ENCODE assay signal across 23 cellular contexts in the genomic region with DNA sequence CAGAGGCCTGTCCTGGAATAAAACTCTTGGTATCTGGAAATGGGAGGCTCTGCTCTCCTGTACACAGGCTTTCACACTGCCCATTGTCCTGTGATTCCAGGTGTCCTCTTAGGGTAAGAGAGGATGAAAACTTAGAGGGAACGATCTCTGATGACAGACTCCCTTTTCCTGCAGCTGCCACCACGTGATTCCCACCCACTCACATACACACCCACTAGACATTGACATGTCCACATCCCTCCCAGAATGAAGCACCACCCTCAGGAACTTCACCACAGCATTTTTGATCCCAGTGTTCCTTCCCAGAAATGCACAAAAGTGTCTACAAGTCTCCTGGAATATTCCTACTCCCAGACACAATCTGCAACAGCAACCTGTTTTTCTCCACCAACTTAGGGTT. TPM values are rescaled to one million over a fixed set of nuclear protein-coding genes. Genes with fewer than 3 reads are reported as not detected.
DNase-seq lines count a peak whose midpoint lies in the region; ATAC-seq, FAIRE-seq and TF ChIP-seq lines count a peak whose summit lies in the region.
"Had no signal": no experiment of that assay in that cellular context is flagged by ENCODE, and none has a peak within 500 bp of the region (broad histone marks: within the 10 kb centered on the region; RNA-seq: fewer than 3 reads in every experiment).

No MANE protein-coding gene starts in this region.

- H3K9me3 Mint-ChIP-seq in CD4-positive, alpha-beta T cell, result peaks cover 12% of the 10 kb centered on the region
- peaks cover 11% of the 10 kb centered on the region for H3K9me3 Mint-ChIP-seq in CD8-positive, alpha-beta T cell
- H3K9me3 Mint-ChIP-seq in naive thymus-derived CD4-positive, alpha-beta T cell, result peaks cover 6 to 78% (median 38%) of the 10 kb centered on the region in 11 donors
- H3K9me3 Mint-ChIP-seq in stimulated activated naive CD8-positive, alpha-beta T cell treated with anti-CD3 and anti-CD28 coated beads, Interleukin-15, amount 100 ng/mL, for 72 hours, result peaks cover 19 to 36% of the 10 kb centered on the region in 2 donors

- no peak overlapping the region for H3K4me3 Mint-ChIP-seq in CD4-positive, alpha-beta T cell
- no peak overlapping the region for H3K4me3 Mint-ChIP-seq in CD8-positive, alpha-beta T cell
- H3K4me3 Mint-ChIP-seq in naive thymus-derived CD4-positive, alpha-beta T cell, result peak overlapping the region in 1 of 10 donors; percentile 7
- no peak overlapping the region for H3K4me3 Mint-ChIP-seq in stimulated activated naive CD8-positive, alpha-beta T cell treated with anti-CD3 and anti-CD28 coated beads, Interleukin-15, amount 100 ng/mL, for 72 hours

- FAIRE-seq in K562 (lab: Jason Lieb, UNC) (no peak), H54 (lab: Jason Lieb, UNC) (no peak)
- FAIRE-seq: GM12878, HepG2 had no signal

- no peak for TF ChIP-seq CTCF in CD4-positive, alpha-beta T cell (IDR thresholded peaks at IDR 0.05)
- TF ChIP-seq CTCF in CD8-positive, alpha-beta T cell (IDR thresholded peaks at IDR 0.05), result no peak
- TF ChIP-seq CTCF in K562 (IDR thresholded peaks at IDR 0.05 in 2 of 3, conservative IDR thresholded peaks at IDR 0.05 in 1 of 3; ENCODE audit: insufficient read depth in 2 of 3, low read depth in 1 of 3, low read length in 3 of 3) (no peak), stomach (IDR thresholded peaks at IDR 0.05) (no peak)

- no peak for TF ChIP-seq POLR2A in K562 (conservative IDR thresholded peaks at IDR 0.05)
- no peak for TF ChIP-seq POLR2A in H54 (IDR thresholded peaks at IDR 0.05; ENCODE audit: low read depth, low read length)
- no peak for TF ChIP-seq POLR2A in stomach (IDR thresholded peaks at IDR 0.05)

- TF ChIP-seq EP300 in K562 (IDR thresholded peaks at IDR 0.05; ENCODE audit: low read length), result no peak
- no peak for TF ChIP-seq EP300 in stomach (IDR thresholded peaks at IDR 0.05)

- in situ Hi-C loops in K562 (cut with MboI), result no loop called here

- H3K4me2 ChIP-seq in K562 (ENCODE audit: insufficient read depth, low read length), result no peak overlapping the region

- no peak overlapping the region for H3K4me3 ChIP-seq in CD8-positive, alpha-beta T cell (ENCODE audit: low read depth, low read length)
- H3K4me3 ChIP-seq in K562 (no peak overlapping the region), stomach (no peak overlapping the region)
- no peak overlapping the region for H3K4me3 ChIP-seq in naive thymus-derived CD4-positive, alpha-beta T cell (ENCODE audit: low read length)
- H3K4me3 ChIP-seq: GM12878, GM23248, HAP-1 had no signal

- BruUV-seq in K562 (replicated peaks; lab: Mats Ljungman, UMichigan), result no TSS peak

- H3K27ac ChIP-seq in CD4-positive, alpha-beta T cell (ENCODE audit: low read depth, low read length), result no peak overlapping the region
- H3K27ac ChIP-seq in CD8-positive, alpha-beta T cell (ENCODE audit: low read depth, low read length), result no peak overlapping the region
- H3K27ac ChIP-seq in K562 (ENCODE audit: extremely low read depth, low read depth, low read length) (no peak overlapping the region), stomach (no peak overlapping the region)
- H3K27ac ChIP-seq in naive thymus-derived CD4-positive, alpha-beta T cell (ENCODE audit: low read depth, low read length), result no peak overlapping the region
- H3K27ac ChIP-seq: GM23248 had no signal

- H3K4me1 Mint-ChIP-seq in CD4-positive, alpha-beta T cell (ENCODE audit: low read depth), result peaks cover 42% of the 10 kb centered on the region
- peaks cover 45% of the 10 kb centered on the region for H3K4me1 Mint-ChIP-seq in CD8-positive, alpha-beta T cell (ENCODE audit: low read depth)
- peaks cover 0 to 48% (median 29%) of the 10 kb centered on the region in 7 donors for H3K4me1 Mint-ChIP-seq in naive thymus-derived CD4-positive, alpha-beta T cell
- H3K4me1 Mint-ChIP-seq in stimulated activated naive CD8-positive, alpha-beta T cell treated with anti-CD3 and anti-CD28 coated beads, Interleukin-15, amount 100 ng/mL, for 72 hours, result peaks cover 39% of the 10 kb centered on the region

- peaks cover 57% of the 10 kb centered on the region for H3K36me3 Mint-ChIP-seq in CD4-positive, alpha-beta T cell (ENCODE audit: low read depth)
- peaks cover 41% of the 10 kb centered on the region for H3K36me3 Mint-ChIP-seq in CD8-positive, alpha-beta T cell
- H3K36me3 Mint-ChIP-seq in naive thymus-derived CD4-positive, alpha-beta T cell, result peaks cover 21 to 59% (median 48%) of the 10 kb centered on the region in 5 donors

- no peaks in the 10 kb centered on the region for H3K9me1 ChIP-seq in K562 (ENCODE audit: control insufficient read depth, insufficient read depth, low read length)

- H3K4me1 ChIP-seq in CD8-positive, alpha-beta T cell (ENCODE audit: insufficient read depth, low read length), result no peaks in the 10 kb centered on the region
- H3K4me1 ChIP-seq in K562 (replicated peaks in 1 of 2; ENCODE audit: control insufficient read depth in 2 of 2, insufficient read depth in 2 of 2, low read length in 2 of 2) (peaks cover 0 to 3% of the 10 kb centered on the region in 2 experiments; a peak in 2 of 5 replicates), stomach (peaks cover 0 to 6% (median 3%) of the 10 kb centered on the region in 4 donors)
- H3K4me1 ChIP-seq in naive thymus-derived CD4-positive, alpha-beta T cell (ENCODE audit: control insufficient read depth in 2 of 2, insufficient read depth in 2 of 2, low read length in 2 of 2), result no peaks in the 10 kb centered on the region
- H3K4me1 ChIP-seq: BE2C, HAP-1 had no signal

- intact Hi-C loops in CD4-positive, alpha-beta T cell (cut with DNase I, micrococcal nuclease), result no loop called here
- intact Hi-C loops in CD8-positive, alpha-beta T cell (cut with DNase I, micrococcal nuclease), result no loop called here
- intact Hi-C loops in K562 (cut with micrococcal nuclease) (no loop called here), stomach (cut with DNase I; ENCODE audit: low total_unique reads) (no loop called here)
- intact Hi-C loops in naive thymus-derived CD4-positive, alpha-beta T cell (cut with micrococcal nuclease), result no loop called here

- ATAC-seq in CD4-positive, alpha-beta T cell (ENCODE audit: poor library complexity), result no peak
- no peak for ATAC-seq in CD8-positive, alpha-beta T cell
- ATAC-seq in K562 (peak; percentile 55; the same call in 2 of the 3 replicates), HG02885 (IDR thresholded peaks at IDR 0.05; ENCODE audit: poor library complexity, unreplicated experiment) (no peak)
- ATAC-seq in naive thymus-derived CD4-positive, alpha-beta T cell, result no peak
- no peak for ATAC-seq in stimulated activated naive CD8-positive, alpha-beta T cell treated with anti-CD3 and anti-CD28 coated beads, Interleukin-15, amount 100 ng/mL, for 72 hours
- ATAC-seq: GM12878, HepG2 had no signal

- no peaks in the 10 kb centered on the region for H3K27me3 ChIP-seq in CD4-positive, alpha-beta T cell (ENCODE audit: control insufficient read depth, insufficient read depth, low read length)
- no peaks in the 10 kb centered on the region for H3K27me3 ChIP-seq in CD8-positive, alpha-beta T cell (ENCODE audit: insufficient read depth, low read length)
- no peaks in the 10 kb centered on the region for H3K27me3 ChIP-seq in K562 (ENCODE audit: control insufficient read depth in 2 of 2, insufficient read depth in 2 of 2, low read length in 2 of 2)
- H3K27me3 ChIP-seq in naive thymus-derived CD4-positive, alpha-beta T cell (ENCODE audit: control insufficient read depth in 2 of 2, insufficient read depth in 2 of 2, low read length in 2 of 2), result no peaks in the 10 kb centered on the region
- H3K27me3 ChIP-seq in stomach, result no peaks in the 10 kb centered on the region
- H3K27me3 ChIP-seq: BE2C had no signal

- H3K27ac Mint-ChIP-seq in CD4-positive, alpha-beta T cell, result peak overlapping the region; percentile 72
- H3K27ac Mint-ChIP-seq in CD8-positive, alpha-beta T cell, result peak overlapping the region; percentile 88
- H3K27ac Mint-ChIP-seq in naive thymus-derived CD4-positive, alpha-beta T cell, result peak overlapping the region in 6 of 9 donors; percentile 6 to 66 (median 49)
- no peak overlapping the region for H3K27ac Mint-ChIP-seq in stimulated activated naive CD8-positive, alpha-beta T cell treated with anti-CD3 and anti-CD28 coated beads, Interleukin-15, amount 100 ng/mL, for 72 hours

- TF ChIP-seq RAD21 in K562 (CRISPR knock-in tag; conservative IDR thresholded peaks at IDR 0.05 in 1 of 2, IDR thresholded peaks at IDR 0.05 in 1 of 2), result no peak

- 11% methylated on average over 1 of the region's 2 CpGs for WGBS in K562 (ENCODE audit: insufficient coverage, low coverage, missing lambda C conversion rate)
- WGBS in stomach, 5 donors, result 65 to 88% (median 69%) methylated on average over 2 of the region's 2 CpGs

- CTCF ChIA-PET in CD4-positive, alpha-beta T cell (lab: Charles Lee), result interaction anchor here (0.6 kb wide), 1 partner anchor 1792 kb away, joined by 3 read pairs; no protein-coding TSS in a partner anchor
- CTCF ChIA-PET in CD8-positive, alpha-beta T cell (lab: Charles Lee), result interaction anchor here (1.1 kb wide), 1 partner anchor 30 kb away, joined by 3 read pairs; no protein-coding TSS in a partner anchor
- CTCF ChIA-PET in K562 (lab: Yijun Ruan, JAX; ENCODE audit: low intra/inter-chr PET ratio), result no interaction called here
- CTCF ChIA-PET in naive thymus-derived CD4-positive, alpha-beta T cell (lab: Charles Lee), result interaction anchor here (0.6 kb wide), 1 partner anchor 30 kb away, joined by 3 read pairs; no protein-coding TSS in a partner anchor

- peaks cover 21% of the 10 kb centered on the region for H3K9me3 ChIP-seq in CD4-positive, alpha-beta T cell (ENCODE audit: control insufficient read depth, low read length)
- peaks cover under 1% of the 10 kb centered on the region for H3K9me3 ChIP-seq in CD8-positive, alpha-beta T cell (ENCODE audit: low read length)
- peaks cover 4% of the 10 kb centered on the region for H3K9me3 ChIP-seq in K562 (replicated peaks; ENCODE audit: control insufficient read depth, insufficient read depth, low read depth, low read length)
- peaks cover 0 to 15% (median 5%) of the 10 kb centered on the region in 3 experiments for H3K9me3 ChIP-seq in naive thymus-derived CD4-positive, alpha-beta T cell (ENCODE audit: control insufficient read depth in 2 of 3, low read length in 3 of 3)
- peaks cover 3 to 90% (median 11%) of the 10 kb centered on the region in 4 donors for H3K9me3 ChIP-seq in stomach
- H3K9me3 ChIP-seq: BE2C had no signal

- H4K20me1 ChIP-seq in K562 (replicated peaks; ENCODE audit: control insufficient read depth, insufficient read depth, low read length), result no peaks in the 10 kb centered on the region

- H3K9ac ChIP-seq in K562 (ENCODE audit: insufficient read depth in 1 of 2, low read depth in 2 of 2, low read length in 2 of 2), result no peak overlapping the region
- H3K9ac ChIP-seq: GM23248 had no signal

- POLR2A ChIA-PET in CD4-positive, alpha-beta T cell (lab: Charles Lee), result no interaction called here
- POLR2A ChIA-PET in CD8-positive, alpha-beta T cell (lab: Charles Lee), result interaction anchor here (0.7 kb wide), 2 partner anchors 8 to 12 kb away, joined by 3 to 5 read pairs; partner anchors contain the start of gene ZNF429
- POLR2A ChIA-PET in K562 (lab: Yijun Ruan, JAX), result interaction anchor here (0.6 to 2.2 kb wide), 2 partner anchors 11 to 95 kb away, joined by 3 to 7 read pairs; no protein-coding TSS in a partner anchor
- POLR2A ChIA-PET in naive thymus-derived CD4-positive, alpha-beta T cell (lab: Charles Lee), result no interaction called here

- no peak for DNase-seq in CD4-positive, alpha-beta T cell
- no peak for DNase-seq in CD8-positive, alpha-beta T cell
- DNase-seq in K562 (ENCODE audit: extremely low read depth in 1 of 4, low spot score in 3 of 4) (no peak), H54 (ENCODE audit: insufficient read length, low spot score) (no peak), stomach (no peak)
- DNase-seq in naive thymus-derived CD4-positive, alpha-beta T cell, result no peak
- DNase-seq in stimulated activated naive CD8-positive, alpha-beta T cell treated with anti-CD3 and anti-CD28 coated beads, Interleukin-15, amount 100 ng/mL, for 72 hours, result no peak
- DNase-seq: BE2C; DND-41; GM23248; KBM-7; NCI-H1105 treated with DMSO at 0.1 percent for 48 hours; NCI-H2081; NCI-H2171; NCI-H345; NCI-H524; NCI-H774; NK-92 treated with Interleukin-12 subunit alpha and Interleukin-12 subunit beta, amount 100 ng/mL, for 24 hours; SIG-M5 had no signal

- peaks cover 18% of the 10 kb centered on the region for H3K79me2 ChIP-seq in K562 (ENCODE audit: control insufficient read depth, insufficient read depth, low read length)

- no peaks in the 10 kb centered on the region for H3K27me3 Mint-ChIP-seq in CD4-positive, alpha-beta T cell
- H3K27me3 Mint-ChIP-seq in CD8-positive, alpha-beta T cell (ENCODE audit: low read depth), result no peaks in the 10 kb centered on the region
- H3K27me3 Mint-ChIP-seq in naive thymus-derived CD4-positive, alpha-beta T cell, result no peaks in the 10 kb centered on the region
- no peaks in the 10 kb centered on the region for H3K27me3 Mint-ChIP-seq in stimulated activated naive CD8-positive, alpha-beta T cell treated with anti-CD3 and anti-CD28 coated beads, Interleukin-15, amount 100 ng/mL, for 72 hours

- H3K36me3 ChIP-seq in CD8-positive, alpha-beta T cell (ENCODE audit: insufficient read depth, low read length), result peaks cover 1% of the 10 kb centered on the region
- H3K36me3 ChIP-seq in K562 (ENCODE audit: control insufficient read depth, insufficient read depth, low read length) (peaks cover under 1% of the 10 kb centered on the region; the same call in 1 of the 3 replicates), stomach (peaks cover 2 to 18% (median 8%) of the 10 kb centered on the region in 4 donors)
- peaks cover under 1 to 1% (median 1%) of the 10 kb centered on the region in 3 experiments for H3K36me3 ChIP-seq in naive thymus-derived CD4-positive, alpha-beta T cell (ENCODE audit: control insufficient read depth in 2 of 3, insufficient read depth in 3 of 3, low read length in 3 of 3)
- H3K36me3 ChIP-seq: HAP-1 had no signal

- no peak overlapping the region for H2AFZ ChIP-seq in K562 (ENCODE audit: low read depth, low read length)
- H2AFZ ChIP-seq: GM23248 had no signal

RNA-seq across cellular contexts. Expression of gene ZNF429, which starts 8.2 kb away (rescaled TPM):
- 1 to 10 TPM; 8.0 to 9.2 TPM for total RNA-seq in CD4-positive, alpha-beta T cell
- total RNA-seq in CD8-positive, alpha-beta T cell, result 10 to 100 TPM in 1 of 2 experiments, 1 to 10 TPM in 1; 9.6 to 11.2 TPM
- 24.0 and 29.1 TPM in 2 replicates for total RNA-seq in K562 (2011; cell fraction: chromatin; rRNA removed; ENCODE audit: low replicate concordance)
- 29.0 and 42.2 TPM in 2 replicates for total RNA-seq in K562 (2011; cell fraction: nucleolus; rRNA removed)
- total RNA-seq in K562 (2011; cell fraction: nucleoplasm; rRNA removed), result 33.7 and 35.3 TPM in 2 replicates
- total RNA-seq in K562 (2014; rRNA removed), result 10.5 and 11.4 TPM in 2 replicates
- total RNA-seq in K562 (2014; rRNA removed; fragmentation: Illumina TruSeq; extraction: Trizol), result 15.1 and 18.1 TPM in 2 replicates
- total RNA-seq in K562 (2015; rRNA removed; fragmentation: Illumina TruSeq; extraction: Trizol), result 16.3 and 16.6 TPM in 2 replicates
- 11.4 and 12.3 TPM in 2 replicates for total RNA-seq in K562 (2021)
- 13.8 and 17.1 TPM in 2 replicates for polyA plus RNA-seq in K562 (2011; rRNA removed)
- polyA plus RNA-seq in K562 (2011; cell fraction: cytosol; rRNA removed), result 21.8 and 24.0 TPM in 2 replicates
- 15.4 and 17.2 TPM in 2 replicates for polyA plus RNA-seq in K562 (2011; cell fraction: nucleus; rRNA removed)
- polyA plus RNA-seq in K562 (2012), result 9.6 and 15.7 TPM in 2 replicates
- 17.1 and 18.4 TPM in 2 replicates for polyA plus RNA-seq in K562 (2014; fragmentation: Illumina TruSeq; extraction: Trizol)
- polyA plus RNA-seq in K562 (2014; fragmentation: Nextera tagmentation; extraction: Ambion mirVana), result 10 to 100 TPM; 16.5 to 24.5 TPM
- polyA plus RNA-seq in K562 (2014; rRNA removed), result 14.9 and 21.2 TPM in 2 replicates
- 16.3 and 26.6 TPM in 2 replicates for polyA minus RNA-seq in K562 (2011; rRNA and poly(A)+ RNA removed)
- polyA minus RNA-seq in K562 (2011; cell fraction: cytosol; rRNA and poly(A)+ RNA removed), result 8.4 and 13.1 TPM in 2 replicates
- 18.8 and 34.4 TPM in 2 replicates for polyA minus RNA-seq in K562 (2011; cell fraction: nucleus; rRNA and poly(A)+ RNA removed)
- 10 to 100 TPM in 4 of 5 experiments, 1 to 10 TPM in 1; 6.4 to 30.7 (median 25.0) TPM for total RNA-seq in naive thymus-derived CD4-positive, alpha-beta T cell
- polyA plus RNA-seq in naive thymus-derived CD4-positive, alpha-beta T cell, result 10 to 100 TPM; 36.8 to 37.1 TPM
- 10 to 100 TPM in 3 of 5 donors, 1 to 10 TPM in 2; 5.4 to 28.6 (median 10.3) TPM for total RNA-seq in stomach
- 1 to 10 TPM; 2.7 to 7.5 (median 3.5) TPM for polyA plus RNA-seq in stomach

Comparison
In these comparisons a context has a peak if more than half of its experiments do, and no peak if none do; other contexts are left out.
1. H3K27ac Mint-ChIP-seq: peak in CD4-positive, alpha-beta T cell (single experiment), CD8-positive, alpha-beta T cell (single experiment) and naive thymus-derived CD4-positive, alpha-beta T cell (6 of 9); none in stimulated activated naive CD8-positive, alpha-beta T cell treated with anti-CD3 and anti-CD28 coated beads, Interleukin-15, amount 100 ng/mL, for 72 hours (0 of 2).
2. POLR2A ChIA-PET loops: an anchor here in CD8-positive, alpha-beta T cell (0.7 kb wide) and K562 (0.6 to 2.2 kb wide); none called in CD4-positive, alpha-beta T cell and naive thymus-derived CD4-positive, alpha-beta T cell.